Comparison of ENCODE assay signal across 15 cellular contexts in the genomic region with DNA sequence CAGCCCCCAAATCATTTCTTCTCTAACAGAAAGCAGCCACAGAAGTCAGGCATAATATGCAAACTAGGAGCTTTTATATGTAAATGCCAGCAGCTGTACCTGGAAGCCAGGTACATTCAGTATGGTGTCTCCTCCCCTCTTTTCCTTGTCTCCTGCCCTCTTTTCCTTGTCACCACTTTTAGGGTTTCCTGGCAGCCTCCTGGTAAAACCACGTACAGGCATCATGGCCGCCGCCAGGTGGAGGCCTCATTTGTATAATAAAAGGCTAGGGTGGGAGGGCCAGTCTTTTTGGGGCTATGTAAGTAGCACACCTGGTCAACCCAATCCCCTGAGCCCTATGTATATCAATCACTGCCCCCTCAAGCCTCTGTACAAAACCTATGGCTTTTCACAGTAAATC.
"Had no signal": no experiment of that assay in that cellular context is flagged by ENCODE, and none has a peak within 500 bp of the region (broad histone marks: within the 10 kb centered on the region; RNA-seq: fewer than 3 reads in every experiment).

No MANE protein-coding gene starts in this region.

- H3K36me3 ChIP-seq: esophagus muscularis mucosa, ovary, sigmoid colon, spleen, upper lobe of left lung, WERI-Rb-1 had no signal

- DNase-seq: activated CD4-positive, alpha-beta memory T cell treated with anti-CD3 and anti-CD28 coated beads for 36 hours; activated CD4-positive, alpha-beta T cell treated with anti-CD3 and anti-CD28 coated beads for 36 hours; activated CD8-positive, alpha-beta memory T cell treated with anti-CD3 and anti-CD28 coated beads, Interleukin-2, amount 10 ng/mL, durations not matched to agents 7 days and 5 days; activated naive CD4-positive, alpha-beta T cell treated with anti-CD3 and anti-CD28 coated beads, Interleukin-2, amount 10 ng/mL, durations not matched to agents 7 days and 5 days; activated T-cell treated with anti-CD3 and anti-CD28 coated beads, Interleukin-2, amount 50 U/mL, for 1 hour; left cardiac atrium; midbrain; ovary; sigmoid colon; spleen; stimulated activated naive CD8-positive, alpha-beta T cell treated with anti-CD3 and anti-CD28 coated beads, Interleukin-15, amount 100 ng/mL, for 72 hours; upper lobe of left lung; WERI-Rb-1 had no signal

- H3K9me3 ChIP-seq: esophagus muscularis mucosa, ovary, sigmoid colon, spleen, upper lobe of left lung had no signal

- H3K4me3 ChIP-seq: esophagus muscularis mucosa, lung, ovary, sigmoid colon, spleen, upper lobe of left lung had no signal

- ATAC-seq: activated CD4-positive, alpha-beta T cell treated with anti-CD3 and anti-CD28 coated beads for 36 hours; activated CD8-positive, alpha-beta memory T cell treated with anti-CD3 and anti-CD28 coated beads, Interleukin-2, amount 10 ng/mL, durations not matched to agents 7 days and 5 days; left cardiac atrium; stimulated activated naive CD8-positive, alpha-beta T cell treated with anti-CD3 and anti-CD28 coated beads, Interleukin-15, amount 100 ng/mL, for 72 hours had no signal

- H3K27me3 ChIP-seq: esophagus muscularis mucosa, ovary, sigmoid colon, spleen, upper lobe of left lung had no signal
